Comparison of ENCODE assay signal across 14 cellular contexts in genomic region chr20:43460172-43460829, GRCh38. TPM values are rescaled to one million over a fixed set of nuclear protein-coding genes. Genes with fewer than 3 reads are reported as not detected.
A peak's percentile ranks its signal among the peaks of the same experiment; 100 is the strongest.
DNase-seq lines count a peak whose midpoint lies in the region; ATAC-seq, FAIRE-seq and TF ChIP-seq lines count a peak whose summit lies in the region.
"Had no signal": no experiment of that assay in that cellular context is flagged by ENCODE, and none has a peak within 500 bp of the region (broad histone marks: within the 10 kb centered on the region; RNA-seq: fewer than 3 reads in every experiment).

No MANE protein-coding gene starts in this region.

- 99% methylated on average over 23 of the region's 23 CpGs for WGBS in GM12878 (ENCODE audit: insufficient coverage, insufficient replicate concordance, low lambda C conversion rate, missing lambda C conversion rate)

- no peak for TF ChIP-seq POLR2A in GM12878 (IDR thresholded peaks at IDR 0.05; ENCODE audit: low read depth, low read length)

- peaks cover under 1% of the 10 kb centered on the region for H3K27me3 Mint-ChIP-seq in activated CD4-positive, alpha-beta T cell treated with anti-CD3 and anti-CD28 coated beads, Interleukin-2, amount 10 ng/mL, durations not matched to agents 7 days and 5 days
- H3K27me3 Mint-ChIP-seq in neural progenitor cell (ENCODE audit: insufficient read depth, low read depth) = peaks cover 5% of the 10 kb centered on the region

- H3K4me1 Mint-ChIP-seq in activated CD4-positive, alpha-beta T cell treated with anti-CD3 and anti-CD28 coated beads, Interleukin-2, amount 10 ng/mL, durations not matched to agents 7 days and 5 days = peaks cover 43% of the 10 kb centered on the region
- peaks cover 24% of the 10 kb centered on the region for H3K4me1 Mint-ChIP-seq in neural progenitor cell

- H3F3A ChIP-seq in neural progenitor cell (ENCODE audit: low read depth) = peaks cover 64% of the 10 kb centered on the region

- H3K9me2 ChIP-seq in OCI-LY7 (ENCODE audit: insufficient read depth, low read length) = no peaks in the 10 kb centered on the region

- H3K36me3 Mint-ChIP-seq in activated CD4-positive, alpha-beta T cell treated with anti-CD3 and anti-CD28 coated beads, Interleukin-2, amount 10 ng/mL, durations not matched to agents 7 days and 5 days (ENCODE audit: low read depth) = peaks cover 56% of the 10 kb centered on the region
- peaks cover 46% of the 10 kb centered on the region for H3K36me3 Mint-ChIP-seq in neural progenitor cell

- H3K4me3 ChIP-seq in LNCaP clone FGC (ENCODE audit: low read depth, low read length) (0 out of 2 replicates have a peak overlapping the region, but pooled peaks have one; percentile 88), GM12878 (no peak overlapping the region), neural progenitor cell (no peak overlapping the region), OCI-LY7 (ENCODE audit: low read depth, low read length, poor library complexity, severe bottlenecking) (no peak overlapping the region)
- H3K4me3 ChIP-seq: upper lobe of right lung had no signal

- H3K4me2 ChIP-seq in GM12878 (ENCODE audit: control insufficient read depth, insufficient read depth) (no peak overlapping the region), neural progenitor cell (no peak overlapping the region), OCI-LY7 (ENCODE audit: low read length) (no peak overlapping the region)

- SMC1A ChIA-PET in GM12878 (lab: Charles Lee; ENCODE audit: uncharacterized antibody, unreplicated experiment) = no interaction called here

- no peak overlapping the region for H3K9ac ChIP-seq in GM12878 (ENCODE audit: control insufficient read depth, insufficient read depth, low read length)
- H3K9ac ChIP-seq in neural progenitor cell = no peak overlapping the region

- in situ Hi-C loops in GM12878 (cut with MboI) = no loop called here

- H4K20me1 ChIP-seq in GM12878 (ENCODE audit: control insufficient read depth, insufficient read depth) (peaks cover 5% of the 10 kb centered on the region), neural progenitor cell (ENCODE audit: low read depth) (peaks cover 64% of the 10 kb centered on the region), OCI-LY7 (ENCODE audit: insufficient read depth, low read length) (peaks cover 39% of the 10 kb centered on the region)

- H3K27ac Mint-ChIP-seq in activated CD4-positive, alpha-beta T cell treated with anti-CD3 and anti-CD28 coated beads, Interleukin-2, amount 10 ng/mL, durations not matched to agents 7 days and 5 days = no peak overlapping the region
- H3K27ac Mint-ChIP-seq in neural progenitor cell = no peak overlapping the region

- no peak for TF ChIP-seq EP300 in GM12878 (IDR thresholded peaks at IDR 0.05; ENCODE audit: borderline replicate concordance in 1 of 2, control insufficient read depth in 1 of 2, low read depth in 2 of 2, low read length in 2 of 2)

- H3K27ac ChIP-seq in GM12878 (ENCODE audit: control insufficient read depth, insufficient read depth) (no peak overlapping the region), neural progenitor cell (no peak overlapping the region), OCI-LY7 (ENCODE audit: low read depth, low read length, poor library complexity, severe bottlenecking) (no peak overlapping the region)
- H3K27ac ChIP-seq: upper lobe of right lung had no signal

- peak overlapping the region; percentile 20 for H3K4me3 Mint-ChIP-seq in activated CD4-positive, alpha-beta T cell treated with anti-CD3 and anti-CD28 coated beads, Interleukin-2, amount 10 ng/mL, durations not matched to agents 7 days and 5 days
- H3K4me3 Mint-ChIP-seq in neural progenitor cell = peak overlapping the region; percentile 50

- RAD21 ChIA-PET in GM12878 (lab: Charles Lee; ENCODE audit: unreplicated experiment) = no interaction called here

- H3K79me2 ChIP-seq in GM12878 (ENCODE audit: control insufficient read depth, insufficient read depth, low read length) (peaks cover 29% of the 10 kb centered on the region), neural progenitor cell (ENCODE audit: low read depth) (peaks cover 62% of the 10 kb centered on the region), OCI-LY7 (ENCODE audit: insufficient read depth, low read depth, low read length) (peaks cover 64% of the 10 kb centered on the region)

- CTCF ChIA-PET in activated CD4-positive, alpha-beta T cell treated with anti-CD3 and anti-CD28 coated beads, Interleukin-2, amount 10 ng/mL, durations not matched to agents 7 days and 5 days (lab: Charles Lee) = no interaction called here
- CTCF ChIA-PET in GM12878 (lab: Yijun Ruan, JAX) (interaction anchor here (0.6 kb wide), 1 partner anchor 1014 kb away, joined by 5 read pairs; no protein-coding TSS in a partner anchor), OCI-LY7 (lab: Charles Lee; ENCODE audit: unreplicated experiment) (no interaction called here)

- no peak for TF ChIP-seq RAD21 in GM12878 (IDR thresholded peaks at IDR 0.05; ENCODE audit: insufficient read depth, low read depth, low read length)

- peaks cover 0 to 31% of the 10 kb centered on the region in 2 experiments; a peak in 2 of 4 replicates for H3K36me3 ChIP-seq in GM12878 (ENCODE audit: control insufficient read depth in 2 of 2, insufficient read depth in 2 of 2, low read length in 1 of 2)
- peaks cover 21% of the 10 kb centered on the region for H3K36me3 ChIP-seq in neural progenitor cell
- peaks cover 69% of the 10 kb centered on the region for H3K36me3 ChIP-seq in OCI-LY7 (ENCODE audit: insufficient read depth, low read length)

- ATAC-seq in GM12878 = no peak
- ATAC-seq: upper lobe of right lung had no signal

- no peak for DNase-seq in activated CD4-positive, alpha-beta T cell treated with anti-CD3 and anti-CD28 coated beads, Interleukin-2, amount 10 ng/mL, durations not matched to agents 7 days and 5 days
- DNase-seq in activated CD4-positive, alpha-beta T cell treated with anti-CD3 and anti-CD28 coated beads for 4 hours = no peak
- DNase-seq in LNCaP clone FGC (ENCODE audit: low read depth) (peak; percentile 88), GM12878 (ENCODE audit: low read depth, low spot score) (no peak), neural progenitor cell (ENCODE audit: low spot score) (no peak), NCI-H1436 (lab: John Stamatoyannopoulos, UW) (no peak), OCI-LY7 (ENCODE audit: low spot score) (no peak), GM19239 (ENCODE audit: insufficient read length, low spot score) (no peak)
- DNase-seq: ACHN; effector CD4-positive, alpha-beta T cell; foreskin fibroblast; NCI-H1105; posterior cingulate gyrus; upper lobe of right lung had no signal

- no peaks in the 10 kb centered on the region for H3K27me3 ChIP-seq in GM12878 (replicated peaks in 1 of 2; ENCODE audit: control insufficient read depth in 2 of 2, insufficient read depth in 2 of 2, low read length in 1 of 2)
- H3K27me3 ChIP-seq in neural progenitor cell = no peaks in the 10 kb centered on the region
- H3K27me3 ChIP-seq: upper lobe of right lung had no signal

- BruUV-seq in GM12878 (replicated peaks; lab: Mats Ljungman, UMichigan) = no TSS peak
- no TSS peak for BruUV-seq in OCI-LY7 (replicated peaks; lab: Mats Ljungman, UMichigan)

- FAIRE-seq in GM12878 (lab: Jason Lieb, UNC) (no peak), GM19239 (lab: Jason Lieb, UNC) (no peak)

- H3K9me3 ChIP-seq in GM12878 (replicated peaks; ENCODE audit: control insufficient read depth, insufficient read depth, low read length) (no peaks in the 10 kb centered on the region; the same call in 2 of the 3 replicates), neural progenitor cell (ENCODE audit: low read depth) (no peaks in the 10 kb centered on the region), OCI-LY7 (ENCODE audit: low read length) (no peaks in the 10 kb centered on the region; the same call in 1 of the 2 replicates)
- H3K9me3 ChIP-seq: upper lobe of right lung had no signal

- intact Hi-C loops in GM12878 (cut with micrococcal nuclease; ENCODE audit: unreplicated experiment) = no loop called here
- intact Hi-C loops in OCI-LY7 (cut with micrococcal nuclease; ENCODE audit: unreplicated experiment) = no loop called here

- POLR2A ChIA-PET in activated CD4-positive, alpha-beta T cell treated with anti-CD3 and anti-CD28 coated beads, Interleukin-2, amount 10 ng/mL, durations not matched to agents 7 days and 5 days (lab: Charles Lee) = no interaction called here
- POLR2A ChIA-PET in GM12878 (lab: Charles Lee) = interaction anchor here (0.6 kb wide), 1 partner anchor 124 kb away, joined by 11 read pairs; no protein-coding TSS in a partner anchor
- POLR2A ChIA-PET in OCI-LY7 (lab: Charles Lee) = interaction anchor here (0.6 kb wide), 1 partner anchor 258 kb away, joined by 9 read pairs; no protein-coding TSS in a partner anchor

- no peak overlapping the region for H2AFZ ChIP-seq in GM12878 (ENCODE audit: control insufficient read depth, low read depth, low read length)
- H2AFZ ChIP-seq in neural progenitor cell (replicated peaks) = no peak overlapping the region
- H2AFZ ChIP-seq in OCI-LY7 (ENCODE audit: low read length) = no peak overlapping the region

- H3K4me1 ChIP-seq in GM12878 (ENCODE audit: control insufficient read depth, insufficient read depth, low read length) (peaks cover 3% of the 10 kb centered on the region; the same call in 1 of the 2 replicates), neural progenitor cell (peaks cover 13% of the 10 kb centered on the region), OCI-LY7 (ENCODE audit: insufficient read depth, low read length, poor library complexity, severe bottlenecking) (peaks cover 19% of the 10 kb centered on the region)

- TF ChIP-seq CTCF in LNCaP clone FGC (IDR thresholded peaks at IDR 0.05; ENCODE audit: control insufficient read depth, extremely low read depth, insufficient read depth) (no peak), GM12878 (IDR thresholded peaks at IDR 0.05 in 2 of 3, conservative IDR thresholded peaks at IDR 0.05 in 1 of 3; ENCODE audit: control insufficient read depth in 2 of 3, extremely low read depth in 1 of 3, insufficient read depth in 1 of 3, low read depth in 3 of 3, low read length in 3 of 3) (no peak), neural progenitor cell (IDR thresholded peaks at IDR 0.05) (no peak), OCI-LY7 (conservative IDR thresholded peaks at IDR 0.05; ENCODE audit: low read length) (no peak)

- H3K9me3 Mint-ChIP-seq in activated CD4-positive, alpha-beta T cell treated with anti-CD3 and anti-CD28 coated beads, Interleukin-2, amount 10 ng/mL, durations not matched to agents 7 days and 5 days = no peaks in the 10 kb centered on the region
- H3K9me3 Mint-ChIP-seq in neural progenitor cell = no peaks in the 10 kb centered on the region

RNA-seq across cellular contexts. Expression of gene SRSF6, which starts 2.6 kb away (rescaled TPM):
- 100 to 1,000 TPM; 166 to 172 TPM for total RNA-seq in activated CD4-positive, alpha-beta T cell treated with anti-CD3 and anti-CD28 coated beads, Interleukin-2, amount 10 ng/mL, durations not matched to agents 7 days and 5 days
- 49.5 and 51.0 TPM in 2 replicates for total RNA-seq in GM12878 (2013; cell fraction: nucleolus; rRNA removed)
- 57.2 and 62.9 TPM in 2 replicates for total RNA-seq in GM12878 (2014; rRNA removed)
- total RNA-seq in GM12878 (2014; rRNA removed; fragmentation: Illumina TruSeq; extraction: Trizol) = 75.9 and 79.8 TPM in 2 replicates
- 158 and 163 TPM in 2 replicates for total RNA-seq in GM12878 (2021)
- polyA plus RNA-seq in GM12878 (2011; ENCODE audit: low read depth) = 79.7 TPM
- polyA plus RNA-seq in GM12878 (2011; rRNA removed) = 118 and 143 TPM in 2 replicates
- polyA plus RNA-seq in GM12878 (2011; cell fraction: cytosol; rRNA removed) = 60.9 and 73.4 TPM in 2 replicates
- 196 and 197 TPM in 2 replicates for polyA plus RNA-seq in GM12878 (2011; cell fraction: nucleus; rRNA removed)
- polyA plus RNA-seq in GM12878 (2012) = 90.4 and 131 TPM in 2 replicates
- polyA plus RNA-seq in GM12878 (2014; fragmentation: Illumina TruSeq; extraction: Trizol) = 134 and 158 TPM in 2 replicates
- 100 to 1,000 TPM; 100 to 191 TPM for polyA plus RNA-seq in GM12878 (2014; fragmentation: Nextera tagmentation; extraction: Ambion mirVana)
- polyA plus RNA-seq in GM12878 (2014; rRNA removed) = 86.1 and 94.4 TPM in 2 replicates
- polyA plus RNA-seq in GM12878 (2016; fragmentation: Nextera tagmentation; extraction: Ambion mirVana) = 100 to 1,000 TPM in 1 of 2 experiments, 10 to 100 TPM in 1; 99.7 to 116 TPM
- 96.1 and 116 TPM in 2 replicates for polyA minus RNA-seq in GM12878 (2011; rRNA and poly(A)+ RNA removed)
- 39.7 and 56.2 TPM in 2 replicates for polyA minus RNA-seq in GM12878 (2011; cell fraction: cytosol; rRNA and poly(A)+ RNA removed)
- polyA minus RNA-seq in GM12878 (2011; cell fraction: nucleus; rRNA and poly(A)+ RNA removed) = 43.4 and 54.9 TPM in 2 replicates
- total RNA-seq in neural progenitor cell (ENCODE audit: low replicate concordance) = 79.6 and 86.1 TPM in 2 replicates
- total RNA-seq in OCI-LY7 (2014; rRNA removed; shearing (Covaris generic)) = 64.3 and 66.9 TPM in 2 replicates
- 171 and 176 TPM in 2 replicates for total RNA-seq in OCI-LY7 (2022)

RNA-seq across cellular contexts. Expression of gene L3MBTL1, which starts 47.2 kb away (rescaled TPM):
- total RNA-seq in activated CD4-positive, alpha-beta T cell treated with anti-CD3 and anti-CD28 coated beads, Interleukin-2, amount 10 ng/mL, durations not matched to agents 7 days and 5 days = 1 to 10 TPM; 6.7 to 7.9 TPM
- 80.7 and 90.8 TPM in 2 replicates for total RNA-seq in GM12878 (2013; cell fraction: nucleolus; rRNA removed)
- total RNA-seq in GM12878 (2014; rRNA removed) (4.3 and 4.7 TPM in 2 replicates), GM12878 (2014; rRNA removed; fragmentation: Illumina TruSeq; extraction: Trizol) (3.8 and 4.0 TPM in 2 replicates), GM12878 (2021) (5.6 and 6.6 TPM in 2 replicates), neural progenitor cell (ENCODE audit: low replicate concordance) (27.6 and 51.4 TPM in 2 replicates), OCI-LY7 (2022) (27.8 and 28.3 TPM in 2 replicates)
- 3.7 TPM for polyA plus RNA-seq in GM12878 (2011; ENCODE audit: low read depth)
- polyA plus RNA-seq in GM12878 (2011; rRNA removed) (5.8 and 6.5 TPM in 2 replicates), GM12878 (2014; fragmentation: Illumina TruSeq; extraction: Trizol) (3.5 and 4.0 TPM in 2 replicates), GM12878 (2014; fragmentation: Nextera tagmentation; extraction: Ambion mirVana) (under 1 TPM; 0.56 to 0.77 TPM), GM12878 (2014; rRNA removed) (5.4 and 6.0 TPM in 2 replicates), GM12878 (2016; fragmentation: Nextera tagmentation; extraction: Ambion mirVana) (1 to 10 TPM; 2.7 to 3.9 TPM)
- 3.9 and 4.4 TPM in 2 replicates for polyA plus RNA-seq in GM12878 (2011; cell fraction: cytosol; rRNA removed)
- 49.6 and 53.1 TPM in 2 replicates for polyA plus RNA-seq in GM12878 (2011; cell fraction: nucleus; rRNA removed)
- 5.4 and 5.5 TPM in 2 replicates for polyA plus RNA-seq in GM12878 (2012)
- 11.2 and 18.2 TPM in 2 replicates for polyA minus RNA-seq in GM12878 (2011; rRNA and poly(A)+ RNA removed)
- polyA minus RNA-seq in GM12878 (2011; cell fraction: cytosol; rRNA and poly(A)+ RNA removed) = 1.2 and 3.6 TPM in 2 replicates
- polyA minus RNA-seq in GM12878 (2011; cell fraction: nucleus; rRNA and poly(A)+ RNA removed) = 22.0 and 42.3 TPM in 2 replicates
- total RNA-seq in OCI-LY7 (2014; rRNA removed; shearing (Covaris generic)) = 22.4 and 23.8 TPM in 2 replicates
